Comparison of ENCODE assay signal across 27 cellular contexts in the genomic region with DNA sequence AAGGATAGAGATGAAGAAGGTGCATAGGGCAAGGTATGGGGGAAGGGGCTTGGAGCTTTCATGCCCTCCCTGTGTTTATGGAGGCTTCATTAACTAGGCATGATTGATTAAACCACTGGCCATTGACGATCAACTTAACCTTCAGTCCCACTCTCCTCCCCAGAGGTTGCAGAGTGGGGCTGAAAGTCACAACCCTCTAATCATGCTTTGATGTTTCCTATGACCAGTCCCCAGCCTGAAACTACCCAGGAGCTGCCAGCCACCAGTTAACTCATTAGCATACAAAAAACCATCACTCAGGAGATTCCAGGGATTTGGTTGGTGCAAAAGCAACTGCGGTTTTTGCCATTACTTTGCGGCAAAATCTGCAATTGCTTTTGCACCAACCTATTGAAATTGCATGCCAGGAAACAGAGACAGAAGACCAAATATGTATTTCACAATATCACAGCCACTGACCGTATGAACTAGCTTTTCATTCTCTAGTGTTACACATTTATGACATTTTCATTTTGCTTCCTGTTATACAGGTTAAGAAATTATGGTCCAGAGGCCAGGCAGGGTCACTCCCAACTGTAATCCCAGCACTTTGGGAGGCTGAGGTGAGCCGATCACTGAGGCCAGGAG. TPM values are rescaled to one million over a fixed set of nuclear protein-coding genes. Genes with fewer than 3 reads are reported as not detected.
DNase-seq lines count a peak whose midpoint lies in the region; TF ChIP-seq lines count a peak whose summit lies in the region.
"Had no signal": no experiment of that assay in that cellular context is flagged by ENCODE, and none has a peak within 500 bp of the region (broad histone marks: within the 10 kb centered on the region; RNA-seq: fewer than 3 reads in every experiment).

No MANE protein-coding gene starts in this region.

- peak overlapping the region; percentile 5 for H3K27ac Mint-ChIP-seq in endodermal cell
- peak overlapping the region; percentile 46 for H3K27ac Mint-ChIP-seq in progenitor cell of endocrine pancreas
- H3K27ac Mint-ChIP-seq: activated CD8-positive, alpha-beta memory T cell treated with anti-CD3 and anti-CD28 coated beads, Interleukin-2, amount 10 ng/mL, durations not matched to agents 7 days and 5 days had no signal

- H3K9ac ChIP-seq in endodermal cell (ENCODE audit: extremely low read depth, low read length, poor library complexity, severe bottlenecking) = no peak overlapping the region

- H3K9me3 ChIP-seq in endodermal cell (ENCODE audit: control insufficient read depth, low read length) = no peaks in the 10 kb centered on the region
- H3K9me3 ChIP-seq: ascending aorta, BE2C, Caco-2, left ventricle myocardium inferior, right lobe of liver, tibial nerve had no signal

- H3K36me3 Mint-ChIP-seq in endodermal cell (ENCODE audit: low read depth) (peaks cover 5% of the 10 kb centered on the region), progenitor cell of endocrine pancreas (ENCODE audit: insufficient read depth) (peaks cover 9% of the 10 kb centered on the region)

- H3K4me1 Mint-ChIP-seq in endodermal cell (peaks cover 32% of the 10 kb centered on the region), progenitor cell of endocrine pancreas (ENCODE audit: low read depth) (peaks cover 37% of the 10 kb centered on the region)

- WGBS in endodermal cell (ENCODE audit: insufficient coverage in 1 of 2, insufficient read length in 1 of 2), 2 experiments = 76 to 81% methylated on average over 5 of the region's 5 CpGs

- DNase-seq in H7 = peak; percentile 50
- DNase-seq in NOMO-1 treated with dmso at 0.1 percent for 144 hours (lab: John Stamatoyannopoulos, UW; ENCODE audit: unreplicated experiment) = peak; percentile 57
- no peak for DNase-seq in endodermal cell
- DNase-seq in progenitor cell of endocrine pancreas (ENCODE audit: low spot score, unreplicated experiment) = no peak
- no peak for DNase-seq in inferior parietal cortex (ENCODE audit: extremely low spot score)
- DNase-seq in T-helper 1 cell = no peak
- DNase-seq in NCI-H1092 treated with DMSO at 0.1 percent for 48 hours (lab: John Stamatoyannopoulos, UW) = no peak
- no peak for DNase-seq in NCI-H2107 (lab: John Stamatoyannopoulos, UW)
- DNase-seq: ACHN; activated CD4-positive, alpha-beta T cell treated with anti-CD3 and anti-CD28 coated beads, Interleukin-2, amount 50 U/mL, for 4 hours; activated CD8-positive, alpha-beta memory T cell treated with anti-CD3 and anti-CD28 coated beads, Interleukin-2, amount 10 ng/mL, durations not matched to agents 7 days and 5 days; activated T-cell treated with anti-CD3 and anti-CD28 coated beads, Interleukin-2, amount 50 U/mL, for 48 hours; BE2C; Caco-2; DMS53; left ventricle myocardium inferior; mesenchymal stem cell; NCI-H1436 treated with DMSO at 0.1 percent for 48 hours; NCI-H2081 treated with DMSO at 0.1 percent for 48 hours; NCI-H345; OCI-M1; stimulated activated CD4-positive, alpha-beta T cell treated with anti-CD3 and anti-CD28 coated beads, Interleukin-4, amount 100 ng/mL, for 1 hour had no signal

- H3K9me3 Mint-ChIP-seq in endodermal cell (no peaks in the 10 kb centered on the region), progenitor cell of endocrine pancreas (ENCODE audit: low read depth) (no peaks in the 10 kb centered on the region)

- H3K4me3 Mint-ChIP-seq in endodermal cell = no peak overlapping the region
- H3K4me3 Mint-ChIP-seq in progenitor cell of endocrine pancreas (ENCODE audit: low read depth) = no peak overlapping the region
- H3K4me3 Mint-ChIP-seq: activated CD8-positive, alpha-beta memory T cell treated with anti-CD3 and anti-CD28 coated beads, Interleukin-2, amount 10 ng/mL, durations not matched to agents 7 days and 5 days had no signal

- H3K27me3 ChIP-seq in H7 (ENCODE audit: control insufficient read depth, insufficient read depth, low read length) (no peaks in the 10 kb centered on the region), endodermal cell (ENCODE audit: control insufficient read depth, insufficient read depth, low read length, poor library complexity, severe bottlenecking) (no peaks in the 10 kb centered on the region)
- H3K27me3 ChIP-seq: ascending aorta, BE2C, right lobe of liver, tibial nerve had no signal

- no peak overlapping the region for H3K27ac ChIP-seq in endodermal cell (ENCODE audit: low read depth, low read length)
- H3K27ac ChIP-seq: ascending aorta, epithelial cell of prostate, left ventricle myocardium inferior, right lobe of liver, RWPE1, tibial nerve had no signal

- H3K36me3 ChIP-seq in H7 (replicated peaks; ENCODE audit: control insufficient read depth, insufficient read depth, low read length) (no peaks in the 10 kb centered on the region), endodermal cell (ENCODE audit: control insufficient read depth, insufficient read depth, low read length) (peaks cover 9% of the 10 kb centered on the region)
- H3K36me3 ChIP-seq: ascending aorta, BE2C, left ventricle myocardium inferior, right lobe of liver, tibial nerve had no signal

- no peaks in the 10 kb centered on the region for H3K4me1 ChIP-seq in endodermal cell (ENCODE audit: control insufficient read depth, insufficient read depth, low read length)

- H3K27me3 Mint-ChIP-seq in endodermal cell (ENCODE audit: insufficient read depth) (no peaks in the 10 kb centered on the region), progenitor cell of endocrine pancreas (no peaks in the 10 kb centered on the region)
- H3K27me3 Mint-ChIP-seq: activated CD8-positive, alpha-beta memory T cell treated with anti-CD3 and anti-CD28 coated beads, Interleukin-2, amount 10 ng/mL, durations not matched to agents 7 days and 5 days had no signal

- H3K4me3 ChIP-seq in H7 (ENCODE audit: insufficient read depth, low read depth, low read length) (no peak overlapping the region), endodermal cell (ENCODE audit: low read length) (no peak overlapping the region)
- H3K4me3 ChIP-seq: ascending aorta, left ventricle myocardium inferior, right lobe of liver, tibial nerve had no signal

- no peak for TF ChIP-seq CTCF in endodermal cell (conservative IDR thresholded peaks at IDR 0.05)
- TF ChIP-seq CTCF in progenitor cell of endocrine pancreas (IDR thresholded peaks at IDR 0.05; ENCODE audit: unreplicated experiment) = no peak

RNA-seq across cellular contexts. Expression of a gene that starts 5.4 kb away (rescaled TPM):
- total RNA-seq in H7 (2014; rRNA removed; shearing (Covaris generic)) = 25.3 and 26.2 TPM in 2 replicates
- total RNA-seq in endodermal cell = 10 to 100 TPM; 18.2 to 21.2 TPM
- polyA plus RNA-seq in endodermal cell (2013, experiment 1 of 2) = 20.6 TPM
- 21.5 TPM for polyA plus RNA-seq in endodermal cell (2013, experiment 2 of 2)
- total RNA-seq in progenitor cell of endocrine pancreas = 38.8 and 40.7 TPM in 2 replicates

RNA-seq across cellular contexts. Expression of a gene that starts 47.1 kb away (rescaled TPM):
- 8.5 and 9.0 TPM in 2 replicates for total RNA-seq in H7 (2014; rRNA removed; shearing (Covaris generic))
- total RNA-seq in endodermal cell = 1 to 10 TPM; 3.6 to 4.7 TPM
- polyA plus RNA-seq in endodermal cell (2013, experiment 1 of 2) = 3.4 TPM
- polyA plus RNA-seq in endodermal cell (2013, experiment 2 of 2) = 2.1 TPM
- 2.5 and 2.6 TPM in 2 replicates for total RNA-seq in progenitor cell of endocrine pancreas

RNA-seq across cellular contexts. Expression of a gene that starts 47.2 kb away (rescaled TPM):
- total RNA-seq in H7 (2014; rRNA removed; shearing (Covaris generic)) = 7.0 and 12.3 TPM in 2 replicates
- 10 to 100 TPM; 19.0 to 21.2 TPM for total RNA-seq in endodermal cell
- polyA plus RNA-seq in endodermal cell (2013, experiment 1 of 2) = 24.5 TPM
- 20.7 TPM for polyA plus RNA-seq in endodermal cell (2013, experiment 2 of 2)
- 25.1 and 26.1 TPM in 2 replicates for total RNA-seq in progenitor cell of endocrine pancreas

RNA-seq across cellular contexts. Expression of a gene that starts 53.0 kb away (rescaled TPM):
- 5.5 and 6.8 TPM in 2 replicates for total RNA-seq in H7 (2014; rRNA removed; shearing (Covaris generic))
- 1 to 10 TPM; 2.6 to 3.7 TPM for total RNA-seq in endodermal cell
- polyA plus RNA-seq in endodermal cell (2013, experiment 1 of 2) = 5.8 TPM
- polyA plus RNA-seq in endodermal cell (2013, experiment 2 of 2) = 6.2 TPM
- total RNA-seq in progenitor cell of endocrine pancreas = 5.6 and 6.4 TPM in 2 replicates

RNA-seq across cellular contexts. Expression of a gene that starts 53.7 kb away (rescaled TPM):
- 44.9 and 52.2 TPM in 2 replicates for total RNA-seq in H7 (2014; rRNA removed; shearing (Covaris generic))
- total RNA-seq in endodermal cell (10 to 100 TPM; 39.3 to 41.5 TPM), progenitor cell of endocrine pancreas (32.7 and 34.7 TPM in 2 replicates)
- 35.5 TPM for polyA plus RNA-seq in endodermal cell (2013, experiment 1 of 2)
- 27.6 TPM for polyA plus RNA-seq in endodermal cell (2013, experiment 2 of 2)

Comparison
In these comparisons a context has a peak if more than half of its experiments do, and no peak if none do; other contexts are left out.
1. DNase-seq: peak in H7 (single experiment) and NOMO-1 treated with dmso at 0.1 percent for 144 hours (single experiment); none in endodermal cell (single experiment), progenitor cell of endocrine pancreas (single experiment), inferior parietal cortex (single experiment), T-helper 1 cell (0 of 5), NCI-H1092 treated with DMSO at 0.1 percent for 48 hours (single experiment) and NCI-H2107 (single experiment).